Comparison of ENCODE assay signal across 11 cellular contexts in the genomic region with DNA sequence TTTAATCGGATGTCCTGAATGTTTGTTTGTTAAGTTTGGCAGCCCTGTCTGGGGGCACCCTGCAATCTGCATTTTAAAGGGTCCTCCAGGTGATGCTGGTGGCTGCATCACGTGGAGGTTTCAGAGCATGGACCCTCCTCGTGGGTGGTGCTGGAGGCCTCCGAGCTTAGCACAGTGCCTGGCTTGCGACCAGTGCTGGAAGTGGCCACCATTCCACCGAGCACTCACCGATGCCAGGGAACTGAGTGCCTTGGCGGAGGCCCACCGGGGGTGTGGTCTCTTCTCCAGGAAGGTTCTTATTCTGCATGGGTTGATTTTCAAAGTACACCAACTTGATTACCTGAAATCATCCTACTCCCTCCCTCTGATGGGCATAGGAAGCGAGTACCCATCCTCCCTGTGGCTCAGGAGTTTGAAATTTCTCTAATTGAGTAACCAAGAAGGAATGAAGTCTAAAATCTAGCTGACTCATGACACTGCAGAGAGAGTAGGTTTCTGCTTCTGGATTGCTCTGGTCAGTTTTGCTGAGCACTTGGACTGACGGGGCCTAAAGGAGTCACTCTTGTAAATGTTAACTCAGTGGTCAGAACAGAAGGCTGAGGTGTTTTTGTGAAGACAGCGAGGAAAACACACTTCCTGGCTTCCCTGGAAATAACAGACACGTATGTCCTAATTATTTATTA. TPM values are rescaled to one million over a fixed set of nuclear protein-coding genes. Genes with fewer than 3 reads are reported as not detected.
DNase-seq lines count a peak whose midpoint lies in the region; ATAC-seq and TF ChIP-seq lines count a peak whose summit lies in the region.
"Had no signal": no experiment of that assay in that cellular context is flagged by ENCODE, and none has a peak within 500 bp of the region (broad histone marks: within the 10 kb centered on the region; RNA-seq: fewer than 3 reads in every experiment).

No MANE protein-coding gene starts in this region.

- H3F3A ChIP-seq in SK-N-SH (replicated peaks; ENCODE audit: insufficient read depth) (no peaks in the 10 kb centered on the region), smooth muscle cell (ENCODE audit: low read depth) (no peaks in the 10 kb centered on the region)

- H3K27me3 ChIP-seq in SK-N-SH (ENCODE audit: insufficient read depth) = no peaks in the 10 kb centered on the region; the same call in 1 of the 2 replicates
- H3K27me3 ChIP-seq in smooth muscle cell (ENCODE audit: low read depth) = peaks cover 6% of the 10 kb centered on the region
- H3K27me3 ChIP-seq: ascending aorta had no signal

- no peak overlapping the region for H3K9ac ChIP-seq in SK-N-SH
- H3K9ac ChIP-seq in smooth muscle cell (ENCODE audit: low read depth) = no peak overlapping the region

- no peak for TF ChIP-seq EP300 in SK-N-SH (IDR thresholded peaks at IDR 0.05; ENCODE audit: borderline replicate concordance in 1 of 2, low read depth in 1 of 2, low read length in 1 of 2)

- no peak overlapping the region for H2AFZ ChIP-seq in SK-N-SH (ENCODE audit: low read depth)
- H2AFZ ChIP-seq in smooth muscle cell (ENCODE audit: low read depth) = no peak overlapping the region

- peaks cover 39% of the 10 kb centered on the region for H3K27me3 Mint-ChIP-seq in activated CD8-positive, alpha-beta memory T cell treated with anti-CD3 and anti-CD28 coated beads, Interleukin-2, amount 10 ng/mL, durations not matched to agents 7 days and 5 days

- peaks cover 3% of the 10 kb centered on the region for H3K36me3 Mint-ChIP-seq in activated CD8-positive, alpha-beta memory T cell treated with anti-CD3 and anti-CD28 coated beads, Interleukin-2, amount 10 ng/mL, durations not matched to agents 7 days and 5 days
- H3K36me3 Mint-ChIP-seq: naive thymus-derived CD4-positive, alpha-beta T cell had no signal

- H3K9me3 ChIP-seq in SK-N-SH (no peaks in the 10 kb centered on the region), smooth muscle cell (replicated peaks; ENCODE audit: low read depth) (no peaks in the 10 kb centered on the region)
- H3K9me3 ChIP-seq: ascending aorta had no signal

- H3K36me3 ChIP-seq in SK-N-SH (replicated peaks in 1 of 2; ENCODE audit: control insufficient read depth in 1 of 2, insufficient read depth in 2 of 2, low read length in 1 of 2) = no peaks in the 10 kb centered on the region
- no peaks in the 10 kb centered on the region for H3K36me3 ChIP-seq in smooth muscle cell (ENCODE audit: low read depth)
- H3K36me3 ChIP-seq: ascending aorta had no signal

- H3K4me1 ChIP-seq in SK-N-SH (ENCODE audit: control insufficient read depth in 1 of 2, insufficient read depth in 2 of 2, low read depth in 1 of 2, low read length in 1 of 2) (no peaks in the 10 kb centered on the region), smooth muscle cell (ENCODE audit: low read depth) (no peaks in the 10 kb centered on the region)
- H3K4me1 ChIP-seq: ascending aorta had no signal

- H4K20me1 ChIP-seq in SK-N-SH (ENCODE audit: insufficient read depth) (no peaks in the 10 kb centered on the region), smooth muscle cell (ENCODE audit: low read depth) (no peaks in the 10 kb centered on the region)

- no peak for TF ChIP-seq RAD21 in SK-N-SH (IDR thresholded peaks at IDR 0.05; ENCODE audit: low read length)

- H3K9me3 Mint-ChIP-seq in activated CD8-positive, alpha-beta memory T cell treated with anti-CD3 and anti-CD28 coated beads, Interleukin-2, amount 10 ng/mL, durations not matched to agents 7 days and 5 days (ENCODE audit: low read depth) = peaks cover 2% of the 10 kb centered on the region
- H3K9me3 Mint-ChIP-seq: naive thymus-derived CD4-positive, alpha-beta T cell had no signal

- CTCF ChIA-PET in activated CD8-positive, alpha-beta memory T cell treated with anti-CD3 and anti-CD28 coated beads, Interleukin-2, amount 10 ng/mL, durations not matched to agents 7 days and 5 days (lab: Charles Lee) = no interaction called here
- CTCF ChIA-PET in SK-N-SH (lab: Yijun Ruan, JAX) = interaction anchor here (1.2 to 4.2 kb wide), 2 partner anchors 27 to 265 kb away, joined by 3 to 21 read pairs; no protein-coding TSS in a partner anchor

- no peak overlapping the region for H3K4me2 ChIP-seq in SK-N-SH
- peak overlapping the region; percentile 8 for H3K4me2 ChIP-seq in smooth muscle cell

- no peak for TF ChIP-seq CTCF in SK-N-SH (IDR thresholded peaks at IDR 0.05)
- no peak for TF ChIP-seq CTCF in foreskin fibroblast (IDR thresholded peaks at IDR 0.05; ENCODE audit: low read depth, low read length)
- no peak for TF ChIP-seq CTCF in smooth muscle cell (IDR thresholded peaks at IDR 0.05; ENCODE audit: borderline replicate concordance, insufficient read depth, poor library complexity, severe bottlenecking)

- no peak for ATAC-seq in activated CD8-positive, alpha-beta memory T cell treated with anti-CD3 and anti-CD28 coated beads, Interleukin-2, amount 10 ng/mL, durations not matched to agents 7 days and 5 days
- ATAC-seq in GM18907 (IDR thresholded peaks at IDR 0.05; ENCODE audit: unreplicated experiment) = no peak
- ATAC-seq: naive thymus-derived CD4-positive, alpha-beta T cell; Panc1 had no signal

- H3K4me1 Mint-ChIP-seq in activated CD8-positive, alpha-beta memory T cell treated with anti-CD3 and anti-CD28 coated beads, Interleukin-2, amount 10 ng/mL, durations not matched to agents 7 days and 5 days = peaks cover 5% of the 10 kb centered on the region
- H3K4me1 Mint-ChIP-seq: naive thymus-derived CD4-positive, alpha-beta T cell had no signal

- H3K27ac ChIP-seq in SK-N-SH (ENCODE audit: low read depth in 2 of 2, low read length in 1 of 2) = no peak overlapping the region
- H3K27ac ChIP-seq in smooth muscle cell (ENCODE audit: low read depth) = no peak overlapping the region
- H3K27ac ChIP-seq: ascending aorta had no signal

- H3K79me2 ChIP-seq in SK-N-SH (ENCODE audit: insufficient read depth) (no peaks in the 10 kb centered on the region), smooth muscle cell (ENCODE audit: low read depth) (no peaks in the 10 kb centered on the region)

- H3K4me3 ChIP-seq in SK-N-SH (ENCODE audit: low read depth in 2 of 2, low read length in 1 of 2) (no peak overlapping the region), foreskin fibroblast (ENCODE audit: low read depth in 1 of 2, low read length in 2 of 2) (no peak overlapping the region), smooth muscle cell (no peak overlapping the region)
- H3K4me3 ChIP-seq: ascending aorta had no signal

- DNase-seq in activated CD8-positive, alpha-beta memory T cell treated with anti-CD3 and anti-CD28 coated beads, Interleukin-2, amount 10 ng/mL, durations not matched to agents 7 days and 5 days = peak; percentile 35
- no peak for DNase-seq in activated CD8-positive, alpha-beta memory T cell treated with anti-CD3 and anti-CD28 coated beads for 24 hours
- DNase-seq in SK-N-SH = no peak
- DNase-seq in foreskin fibroblast = peak; percentile 30 to 57
- DNase-seq in smooth muscle cell (lab: John Stamatoyannopoulos, UW; ENCODE audit: unreplicated experiment) = no peak
- DNase-seq in Kasumi-1 (lab: John Stamatoyannopoulos, UW) = no peak
- DNase-seq in OCI-M1 (lab: John Stamatoyannopoulos, UW) = no peak
- DNase-seq: naive thymus-derived CD4-positive, alpha-beta T cell had no signal

- POLR2A ChIA-PET in SK-N-SH (lab: Yijun Ruan, JAX) = no interaction called here

- no peak overlapping the region for H3K27ac Mint-ChIP-seq in activated CD8-positive, alpha-beta memory T cell treated with anti-CD3 and anti-CD28 coated beads, Interleukin-2, amount 10 ng/mL, durations not matched to agents 7 days and 5 days
- H3K27ac Mint-ChIP-seq: naive thymus-derived CD4-positive, alpha-beta T cell had no signal

- no peaks in the 10 kb centered on the region for H3K9me2 ChIP-seq in SK-N-SH

- WGBS in SK-N-SH (ENCODE audit: low lambda C conversion rate) = 86% methylated on average over 12 of the region's 13 CpGs
- 75% methylated on average over 13 of the region's 13 CpGs for WGBS in smooth muscle cell (ENCODE audit: low lambda C conversion rate)

- no peak overlapping the region for H3K4me3 Mint-ChIP-seq in activated CD8-positive, alpha-beta memory T cell treated with anti-CD3 and anti-CD28 coated beads, Interleukin-2, amount 10 ng/mL, durations not matched to agents 7 days and 5 days
- H3K4me3 Mint-ChIP-seq: naive thymus-derived CD4-positive, alpha-beta T cell had no signal

TF ChIP-seq in SK-N-SH, 30 proteins besides CTCF, POLR2A, EP300 and RAD21:
- no peak for TF ChIP-seq RXRA (IDR thresholded peaks at IDR 0.05; ENCODE audit: borderline replicate concordance, low read depth)
- TF ChIP-seq, protein P1, sequence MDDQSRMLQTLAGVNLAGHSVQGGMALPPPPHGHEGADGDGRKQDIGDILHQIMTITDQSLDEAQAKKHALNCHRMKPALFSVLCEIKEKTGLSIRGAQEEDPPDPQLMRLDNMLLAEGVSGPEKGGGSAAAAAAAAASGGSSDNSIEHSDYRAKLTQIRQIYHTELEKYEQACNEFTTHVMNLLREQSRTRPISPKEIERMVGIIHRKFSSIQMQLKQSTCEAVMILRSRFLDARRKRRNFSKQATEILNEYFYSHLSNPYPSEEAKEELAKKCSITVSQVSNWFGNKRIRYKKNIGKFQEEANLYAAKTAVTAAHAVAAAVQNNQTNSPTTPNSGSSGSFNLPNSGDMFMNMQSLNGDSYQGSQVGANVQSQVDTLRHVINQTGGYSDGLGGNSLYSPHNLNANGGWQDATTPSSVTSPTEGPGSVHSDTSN (IDR thresholded peaks at IDR 0.05) = 0 out of 2 replicates have a peak, but pooled peaks have one; percentile 7
- no peak for TF ChIP-seq TAF1 (IDR thresholded peaks at IDR 0.05; ENCODE audit: borderline replicate concordance, low read depth, low read length)
- TF ChIP-seq, protein P2, sequence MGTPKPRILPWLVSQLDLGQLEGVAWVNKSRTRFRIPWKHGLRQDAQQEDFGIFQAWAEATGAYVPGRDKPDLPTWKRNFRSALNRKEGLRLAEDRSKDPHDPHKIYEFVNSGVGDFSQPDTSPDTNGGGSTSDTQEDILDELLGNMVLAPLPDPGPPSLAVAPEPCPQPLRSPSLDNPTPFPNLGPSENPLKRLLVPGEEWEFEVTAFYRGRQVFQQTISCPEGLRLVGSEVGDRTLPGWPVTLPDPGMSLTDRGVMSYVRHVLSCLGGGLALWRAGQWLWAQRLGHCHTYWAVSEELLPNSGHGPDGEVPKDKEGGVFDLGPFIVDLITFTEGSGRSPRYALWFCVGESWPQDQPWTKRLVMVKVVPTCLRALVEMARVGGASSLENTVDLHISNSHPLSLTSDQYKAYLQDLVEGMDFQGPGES (IDR thresholded peaks at IDR 0.05; ENCODE audit: low read depth, low read length) = no peak
- TF ChIP-seq EZH2phosphoT487 (IDR thresholded peaks at IDR 0.05; ENCODE audit: borderline replicate concordance, low read depth) = no peak
- TF ChIP-seq FOSL2 (IDR thresholded peaks at IDR 0.05; ENCODE audit: borderline replicate concordance, low read depth) = peak; percentile 83; the same call in 1 of the 2 replicates

RNA-seq across cellular contexts. Expression of a gene that starts 58.1 kb away (rescaled TPM):
- 10 to 100 TPM in 1 of 2 experiments, 1 to 10 TPM in 1; 9.9 to 15.9 TPM for total RNA-seq in activated CD8-positive, alpha-beta memory T cell treated with anti-CD3 and anti-CD28 coated beads, Interleukin-2, amount 10 ng/mL, durations not matched to agents 7 days and 5 days
- polyA plus RNA-seq in SK-N-SH (2012; rRNA removed) (49.0 and 53.9 TPM in 2 replicates), smooth muscle cell (27.4 and 33.5 TPM in 2 replicates)
- polyA plus RNA-seq in SK-N-SH (2012; cell fraction: cytosol; rRNA removed) = 43.8 and 49.4 TPM in 2 replicates
- polyA plus RNA-seq in SK-N-SH (2012; cell fraction: nucleus; rRNA removed) = 40.4 and 57.5 TPM in 2 replicates
- 37.2 and 41.0 TPM in 2 replicates for total RNA-seq in smooth muscle cell

Comparison
In these comparisons a context has a peak if more than half of its experiments do, and no peak if none do; other contexts are left out.
1. DNase-seq: peak in activated CD8-positive, alpha-beta memory T cell treated with anti-CD3 and anti-CD28 coated beads, Interleukin-2, amount 10 ng/mL, durations not matched to agents 7 days and 5 days (single experiment) and foreskin fibroblast (2 of 2); none in activated CD8-positive, alpha-beta memory T cell treated with anti-CD3 and anti-CD28 coated beads for 24 hours (single experiment), SK-N-SH (single experiment), smooth muscle cell (single experiment), Kasumi-1 (0 of 2) and OCI-M1 (single experiment).